Comparison of ENCODE assay signal across 13 cellular contexts in the genomic region with DNA sequence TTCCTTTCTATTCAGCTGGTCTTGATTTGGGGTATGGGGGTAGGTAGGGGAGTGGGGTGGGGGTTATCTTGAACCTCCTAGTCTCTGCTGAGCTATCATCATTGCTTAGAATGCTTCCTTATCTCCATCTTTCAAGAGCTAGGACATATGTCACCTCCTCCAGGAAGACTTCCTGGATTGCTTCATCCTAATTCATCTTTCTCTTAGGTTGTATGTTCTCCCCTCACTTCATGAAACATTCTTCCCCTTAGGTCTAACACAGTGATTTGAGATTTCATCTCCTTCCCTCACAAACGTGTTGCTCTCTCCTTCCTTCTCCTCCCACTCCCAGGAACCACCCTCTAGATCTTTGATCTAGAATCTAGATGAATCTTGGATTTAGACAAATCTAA. TPM values are rescaled to one million over a fixed set of nuclear protein-coding genes. Genes with fewer than 3 reads are reported as not detected.
A peak's percentile ranks its signal among the peaks of the same experiment; 100 is the strongest.
DNase-seq lines count a peak whose midpoint lies in the region; ATAC-seq and TF ChIP-seq lines count a peak whose summit lies in the region.
"Had no signal": no experiment of that assay in that cellular context is flagged by ENCODE, and none has a peak within 500 bp of the region (broad histone marks: within the 10 kb centered on the region; RNA-seq: fewer than 3 reads in every experiment).

No MANE protein-coding gene starts in this region.

- TF ChIP-seq CTCF in Panc1 (IDR thresholded peaks at IDR 0.05) (no peak), dorsolateral prefrontal cortex (IDR thresholded peaks at IDR 0.05 in 54 of 56, conservative IDR thresholded peaks at IDR 0.05 in 2 of 56; ENCODE audit: low read depth in 1 of 56, partially characterized antibody in 56 of 56) (no peak), nephron (IDR thresholded peaks at IDR 0.05; ENCODE audit: unreplicated experiment in 3 of 3) (no peak), tibial nerve (IDR thresholded peaks at IDR 0.05) (no peak)

- no peak for TF ChIP-seq EP300 in tibial nerve (IDR thresholded peaks at IDR 0.05)

- H3K4me1 ChIP-seq in Panc1 (ENCODE audit: control insufficient read depth, insufficient read depth, low read length) (peaks cover 98% of the 10 kb centered on the region), tibial nerve (peaks cover 0 to 84% (median 68%) of the 10 kb centered on the region in 4 donors)

- no peaks in the 10 kb centered on the region for H3K36me3 ChIP-seq in Panc1 (ENCODE audit: control insufficient read depth, insufficient read depth, low read length)
- no peaks in the 10 kb centered on the region for H3K36me3 ChIP-seq in tibial nerve
- H3K36me3 ChIP-seq: neutrophil had no signal

- no peaks in the 10 kb centered on the region for H3K9me3 Mint-ChIP-seq in nephron
- H3K9me3 Mint-ChIP-seq: stimulated activated effector memory CD8-positive, alpha-beta T cell treated with anti-CD3 and anti-CD28 coated beads, Interleukin-12 subunit alpha, Interleukin-12 subunit beta, amount 100 ng/mL, for 72 hours had no signal

- intact Hi-C loops in Panc1 (cut with micrococcal nuclease; ENCODE audit: unreplicated experiment): no loop called here
- intact Hi-C loops in dorsolateral prefrontal cortex (cut with DNase I): no loop called here

- ATAC-seq in Panc1: no peak
- ATAC-seq in HG03159 (IDR thresholded peaks at IDR 0.05; ENCODE audit: unreplicated experiment): no peak
- ATAC-seq: stimulated activated effector memory CD8-positive, alpha-beta T cell treated with anti-CD3 and anti-CD28 coated beads, Interleukin-12 subunit alpha, Interleukin-12 subunit beta, amount 100 ng/mL, for 72 hours had no signal

- H3K36me3 Mint-ChIP-seq in nephron (ENCODE audit: low read depth): peaks cover 2% of the 10 kb centered on the region
- H3K36me3 Mint-ChIP-seq: stimulated activated effector memory CD8-positive, alpha-beta T cell treated with anti-CD3 and anti-CD28 coated beads, Interleukin-12 subunit alpha, Interleukin-12 subunit beta, amount 100 ng/mL, for 72 hours had no signal

- H3K4me3 ChIP-seq in Panc1 (ENCODE audit: low read depth in 2 of 2, low read length in 2 of 2): no peak overlapping the region; a peak in 1 of 4 replicates
- H3K4me3 ChIP-seq in dorsolateral prefrontal cortex: no peak overlapping the region
- no peak overlapping the region for H3K4me3 ChIP-seq in tibial nerve

- CTCF ChIA-PET in Panc1 (lab: Charles Lee): no interaction called here

- H3K27me3 ChIP-seq in Panc1 (ENCODE audit: control insufficient read depth, insufficient read depth, low read length): no peaks in the 10 kb centered on the region
- H3K27me3 ChIP-seq in dorsolateral prefrontal cortex: no peaks in the 10 kb centered on the region
- no peaks in the 10 kb centered on the region for H3K27me3 ChIP-seq in tibial nerve

- in situ Hi-C loops in Panc1 (cut with HindIII; ENCODE audit: low pct_unique_long_range_greater_than_20kb, low sequenced_read_pairs): no loop called here

- peaks cover 87% of the 10 kb centered on the region for H3K4me1 Mint-ChIP-seq in nephron
- H3K4me1 Mint-ChIP-seq: stimulated activated effector memory CD8-positive, alpha-beta T cell treated with anti-CD3 and anti-CD28 coated beads, Interleukin-12 subunit alpha, Interleukin-12 subunit beta, amount 100 ng/mL, for 72 hours had no signal

- no TSS peak for BruUV-seq in Panc1 (replicated peaks; lab: Mats Ljungman, UMichigan)

- H3K27me3 Mint-ChIP-seq in nephron (ENCODE audit: low read depth): peaks cover 5% of the 10 kb centered on the region

- POLR2A ChIA-PET in Panc1 (lab: Charles Lee): no interaction called here

- peak overlapping the region; percentile 96 to 98 (median 97) for H3K27ac Mint-ChIP-seq in nephron
- H3K27ac Mint-ChIP-seq: stimulated activated effector memory CD8-positive, alpha-beta T cell treated with anti-CD3 and anti-CD28 coated beads, Interleukin-12 subunit alpha, Interleukin-12 subunit beta, amount 100 ng/mL, for 72 hours had no signal

- peak overlapping the region in 2 of 3 experiments; percentile 0 to 40 for H3K4me3 Mint-ChIP-seq in nephron
- H3K4me3 Mint-ChIP-seq: stimulated activated effector memory CD8-positive, alpha-beta T cell treated with anti-CD3 and anti-CD28 coated beads, Interleukin-12 subunit alpha, Interleukin-12 subunit beta, amount 100 ng/mL, for 72 hours had no signal

- WGBS in tibial nerve, 2 donors: 19 to 42% methylated on average over 1 of the region's 1 CpG

- peak overlapping the region; percentile 97 for H3K27ac ChIP-seq in Panc1 (ENCODE audit: low read length)
- H3K27ac ChIP-seq in dorsolateral prefrontal cortex: peak overlapping the region in 49 of 59 donors; percentile 6 to 95 (median 80)
- H3K27ac ChIP-seq in tibial nerve: peak overlapping the region; percentile 62 to 97 (median 90)
- H3K27ac ChIP-seq: neutrophil had no signal

- DNase-seq in Panc1 (ENCODE audit: low read depth, low spot score) (no peak), dorsolateral prefrontal cortex (no peak), tibial nerve (ENCODE audit: low spot score in 2 of 2) (no peak), NCI-H1694 (lab: John Stamatoyannopoulos, UW) (no peak), activated gamma-delta T cell treated with Interleukin-2 at 50 U/mL for 16 hours (no peak)
- DNase-seq: activated naive CD4-positive, alpha-beta T cell treated with anti-CD3 and anti-CD28 coated beads, Interleukin-2, amount 50 U/mL, for 16 hours; NCI-H1105; NCI-H446 treated with DMSO at 0.1 percent for 48 hours; RPMI8226 had no signal

- no peak for TF ChIP-seq POLR2A in tibial nerve (IDR thresholded peaks at IDR 0.05)

- H3K9me3 ChIP-seq in Panc1 (ENCODE audit: control insufficient read depth, insufficient read depth, low read depth, low read length): no peaks in the 10 kb centered on the region
- H3K9me3 ChIP-seq in tibial nerve: no peaks in the 10 kb centered on the region
- H3K9me3 ChIP-seq: neutrophil had no signal

RNA-seq across cellular contexts. Expression of a gene that starts 2.4 kb away (rescaled TPM):
- total RNA-seq in Panc1 (2021; ENCODE audit: unreplicated experiment) (82.8 TPM), dorsolateral prefrontal cortex (100 to 1,000 TPM in 116 of 120 experiments, 10 to 100 TPM in 4; 47.3 to 302 (median 180) TPM), tibial nerve (10 to 100 TPM; 58.4 to 71.5 (median 63.5) TPM)
- 66.3 TPM for polyA plus RNA-seq in Panc1 (2012; ENCODE audit: insufficient read length)

RNA-seq across cellular contexts. Expression of a gene that starts 23.0 kb away (rescaled TPM):
- 1.7 TPM for total RNA-seq in Panc1 (2021; ENCODE audit: unreplicated experiment)
- 1.9 TPM for polyA plus RNA-seq in Panc1 (2012; ENCODE audit: insufficient read length)
- total RNA-seq in dorsolateral prefrontal cortex: 1 to 10 TPM in 119 of 120 experiments, under 1 TPM in 1; 0.60 to 9.2 (median 3.8) TPM
- total RNA-seq in tibial nerve: 1 to 10 TPM in 3 of 4 donors, under 1 TPM in 1; 0.30 to 9.0 (median 4.6) TPM
